Comparison of ENCODE assay signal across 1 cellular context in genomic region chr3:30620402-30621360, GRCh38.
TF ChIP-seq lines count a peak whose summit lies in the region.

No MANE protein-coding gene starts in this region.

TF ChIP-seq in endothelial cell of umbilical vein, 7 proteins besides CTCF, POLR2A, EP300 and RAD21:
- TF ChIP-seq POLR2AphosphoS5 (IDR thresholded peaks at IDR 0.05; ENCODE audit: insufficient read depth, low read depth, low read length) (no peak), FOS (IDR thresholded peaks at IDR 0.05; ENCODE audit: borderline replicate concordance, insufficient read depth, low read length) (no peak), EZH2 (IDR thresholded peaks at IDR 0.05; ENCODE audit: borderline replicate concordance, low read depth, low read length, severe bottlenecking) (no peak), GATA2 (IDR thresholded peaks at IDR 0.05; ENCODE audit: insufficient read depth, insufficient read length, low read depth, low read length) (no peak), MYC (IDR thresholded peaks at IDR 0.05; ENCODE audit: low read depth, low read length) (no peak), MAX (IDR thresholded peaks at IDR 0.05; ENCODE audit: insufficient read depth, insufficient read length) (no peak), JUN (IDR thresholded peaks at IDR 0.05; ENCODE audit: borderline replicate concordance, insufficient read depth, insufficient read length, low read depth) (no peak)
